ENCODE assay signal across 16 cellular contexts in the genomic region with DNA sequence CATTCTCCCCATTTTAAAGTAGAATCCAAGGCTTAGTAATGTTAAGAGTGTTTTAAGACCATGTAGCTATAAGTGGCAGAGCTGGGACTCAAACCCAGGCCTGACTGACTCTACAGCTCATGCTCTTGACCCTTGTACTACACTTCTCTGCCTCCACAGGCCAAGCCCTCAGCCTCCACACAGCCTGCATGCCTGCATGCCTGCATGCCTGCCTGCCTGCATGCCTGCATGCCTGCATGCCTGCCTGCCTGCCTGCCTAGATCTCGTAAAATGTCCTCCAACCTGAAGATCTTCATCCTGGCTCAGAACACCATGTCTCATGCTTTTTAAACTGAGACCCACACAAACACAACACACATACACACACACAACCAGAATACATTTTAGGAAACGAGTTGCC. TPM values are rescaled to one million over a fixed set of nuclear protein-coding genes. Genes with fewer than 3 reads are reported as not detected.
A peak's percentile ranks its signal among the peaks of the same experiment; 100 is the strongest.
DNase-seq lines count a peak whose midpoint lies in the region; ATAC-seq lines count a peak whose summit lies in the region.
"Had no signal": no experiment of that assay in that cellular context is flagged by ENCODE, and none has a peak within 500 bp of the region (broad histone marks: within the 10 kb centered on the region; RNA-seq: fewer than 3 reads in every experiment).

No MANE protein-coding gene starts in this region.

- H3K27me3 Mint-ChIP-seq in activated CD4-positive, alpha-beta T cell treated with anti-CD3 and anti-CD28 coated beads, Interleukin-2, amount 10 ng/mL, durations not matched to agents 24 days and 14 days, result no peaks in the 10 kb centered on the region
- no peaks in the 10 kb centered on the region for H3K27me3 Mint-ChIP-seq in T-cell
- no peaks in the 10 kb centered on the region for H3K27me3 Mint-ChIP-seq in immature natural killer cell (ENCODE audit: low read depth in 3 of 3)
- H3K27me3 Mint-ChIP-seq in stimulated activated naive B cell treated with anti-CD40 and anti-IgM and Interleukin-4, amounts not matched to agents 10 μg/mL and 1 μg/mL and 100 μg/mL, for 72 hours, result no peaks in the 10 kb centered on the region
- H3K27me3 Mint-ChIP-seq: progenitor cell of endocrine pancreas had no signal

- peak overlapping the region; percentile 91 for H3K27ac Mint-ChIP-seq in activated CD4-positive, alpha-beta T cell treated with anti-CD3 and anti-CD28 coated beads, Interleukin-2, amount 10 ng/mL, durations not matched to agents 24 days and 14 days
- H3K27ac Mint-ChIP-seq in T-cell (peak overlapping the region; percentile 98 to 99), immature natural killer cell (peak overlapping the region; percentile 73 to 97 (median 92))
- peak overlapping the region; percentile 95 for H3K27ac Mint-ChIP-seq in stimulated activated naive B cell treated with anti-CD40 and anti-IgM and Interleukin-4, amounts not matched to agents 10 μg/mL and 1 μg/mL and 100 μg/mL, for 72 hours
- H3K27ac Mint-ChIP-seq: progenitor cell of endocrine pancreas had no signal

- POLR2A ChIA-PET in T-cell (lab: Charles Lee), result no interaction called here

- no peaks in the 10 kb centered on the region for H3K9me3 Mint-ChIP-seq in activated CD4-positive, alpha-beta T cell treated with anti-CD3 and anti-CD28 coated beads, Interleukin-2, amount 10 ng/mL, durations not matched to agents 24 days and 14 days
- no peaks in the 10 kb centered on the region for H3K9me3 Mint-ChIP-seq in T-cell
- H3K9me3 Mint-ChIP-seq in immature natural killer cell, result no peaks in the 10 kb centered on the region
- H3K9me3 Mint-ChIP-seq in stimulated activated naive B cell treated with anti-CD40 and anti-IgM and Interleukin-4, amounts not matched to agents 10 μg/mL and 1 μg/mL and 100 μg/mL, for 72 hours, result peaks cover 1 to 2% of the 10 kb centered on the region in 2 donors

- H3K9me3 ChIP-seq in HAP-1, result no peaks in the 10 kb centered on the region
- H3K9me3 ChIP-seq: thoracic aorta had no signal

- ATAC-seq in T-cell (replicated peaks in 1 of 4) (no peak), HG03521 (IDR thresholded peaks at IDR 0.05; ENCODE audit: unreplicated experiment) (no peak)
- no peak for ATAC-seq in stimulated activated naive B cell treated with anti-CD40 and anti-IgM and Interleukin-4, amounts not matched to agents 10 μg/mL and 1 μg/mL and 100 μg/mL, for 72 hours (replicated peaks)

- no peaks in the 10 kb centered on the region for H3K27me3 ChIP-seq in HAP-1 (ENCODE audit: low read depth)

- no peaks in the 10 kb centered on the region for H3K4me1 ChIP-seq in HAP-1

- H3K36me3 ChIP-seq in HAP-1 (replicated peaks), result no peaks in the 10 kb centered on the region
- H3K36me3 ChIP-seq: thoracic aorta had no signal

- peaks cover 95% of the 10 kb centered on the region for H3K4me1 Mint-ChIP-seq in activated CD4-positive, alpha-beta T cell treated with anti-CD3 and anti-CD28 coated beads, Interleukin-2, amount 10 ng/mL, durations not matched to agents 24 days and 14 days
- peaks cover 99 to 100% (median 99%) of the 10 kb centered on the region in 3 donors for H3K4me1 Mint-ChIP-seq in T-cell
- H3K4me1 Mint-ChIP-seq in immature natural killer cell, result peaks cover 97 to 100% of the 10 kb centered on the region in 2 donors
- peaks cover 89 to 100% of the 10 kb centered on the region in 2 donors for H3K4me1 Mint-ChIP-seq in stimulated activated naive B cell treated with anti-CD40 and anti-IgM and Interleukin-4, amounts not matched to agents 10 μg/mL and 1 μg/mL and 100 μg/mL, for 72 hours

- H3K4me3 ChIP-seq in HAP-1, result no peak overlapping the region
- H3K4me3 ChIP-seq: thoracic aorta had no signal

- DNase-seq in activated CD4-positive, alpha-beta T cell treated with anti-CD3 and anti-CD28 coated beads, Interleukin-2, amount 10 ng/mL, durations not matched to agents 24 days and 14 days, result no peak
- DNase-seq in activated CD4-positive, alpha-beta T cell treated with anti-CD3 and anti-CD28 coated beads, Interleukin-2, amount 50 U/mL, for 1 hour, result no peak
- DNase-seq in T-cell, result no peak
- DNase-seq in immature natural killer cell, result no peak
- DNase-seq in stimulated activated naive B cell treated with anti-CD40 and anti-IgM and Interleukin-4, amounts not matched to agents 10 μg/mL and 1 μg/mL and 100 μg/mL, for 72 hours, result no peak
- DNase-seq in HAP-1 (ENCODE audit: low spot score in 2 of 2), result no peak
- DNase-seq in activated effector memory CD4-positive, alpha-beta T cell treated with Interleukin-2 at 50 U/mL for 16 hours, result no peak
- DNase-seq: DMS79 treated with DMSO at 0.1 percent for 48 hours, NCI-H1930, SW 1271 had no signal

- CTCF ChIA-PET in T-cell (lab: Charles Lee), result interaction anchor here (0.5 to 2.1 kb wide), 5 partner anchors 16 to 83 kb away, joined by 3 to 7 read pairs (median 3); a partner anchor contains a TSS

- intact Hi-C loops in activated CD4-positive, alpha-beta T cell treated with anti-CD3 and anti-CD28 coated beads, Interleukin-2, amount 10 ng/mL, durations not matched to agents 24 days and 14 days (cut with micrococcal nuclease), result no loop called here

- H3K36me3 Mint-ChIP-seq in activated CD4-positive, alpha-beta T cell treated with anti-CD3 and anti-CD28 coated beads, Interleukin-2, amount 10 ng/mL, durations not matched to agents 24 days and 14 days (ENCODE audit: low read depth), result peaks cover 22% of the 10 kb centered on the region
- H3K36me3 Mint-ChIP-seq in T-cell (peaks cover 18% of the 10 kb centered on the region), immature natural killer cell (peaks cover 0 to 4% (median 3%) of the 10 kb centered on the region in 3 donors)
- peaks cover 21 to 34% of the 10 kb centered on the region in 2 donors for H3K36me3 Mint-ChIP-seq in stimulated activated naive B cell treated with anti-CD40 and anti-IgM and Interleukin-4, amounts not matched to agents 10 μg/mL and 1 μg/mL and 100 μg/mL, for 72 hours

- in situ Hi-C loops in HAP-1 (cut with MboI; ENCODE audit: low sequenced_read_pairs), result no loop called here

- peak overlapping the region; percentile 25 for H3K4me3 Mint-ChIP-seq in activated CD4-positive, alpha-beta T cell treated with anti-CD3 and anti-CD28 coated beads, Interleukin-2, amount 10 ng/mL, durations not matched to agents 24 days and 14 days
- peak overlapping the region; percentile 49 to 73 (median 55) for H3K4me3 Mint-ChIP-seq in T-cell
- H3K4me3 Mint-ChIP-seq in immature natural killer cell, result peak overlapping the region; percentile 47 to 79 (median 74)
- peak overlapping the region; percentile 42 to 47 for H3K4me3 Mint-ChIP-seq in stimulated activated naive B cell treated with anti-CD40 and anti-IgM and Interleukin-4, amounts not matched to agents 10 μg/mL and 1 μg/mL and 100 μg/mL, for 72 hours

RNA-seq across cellular contexts. Expression of a gene that starts 18.6 kb away (rescaled TPM):
- total RNA-seq in activated CD4-positive, alpha-beta T cell treated with anti-CD3 and anti-CD28 coated beads, Interleukin-2, amount 10 ng/mL, durations not matched to agents 24 days and 14 days, result 18.9 and 19.3 TPM in 2 replicates
- 10 to 100 TPM; 56.2 to 84.3 (median 82.3) TPM for total RNA-seq in T-cell
- polyA plus RNA-seq in immature natural killer cell, result 10 to 100 TPM; 46.2 to 59.9 (median 49.2) TPM

RNA-seq across cellular contexts. Expression of a gene that starts 18.8 kb away (rescaled TPM):
- 4.7 and 7.3 TPM in 2 replicates for total RNA-seq in activated CD4-positive, alpha-beta T cell treated with anti-CD3 and anti-CD28 coated beads, Interleukin-2, amount 10 ng/mL, durations not matched to agents 24 days and 14 days
- total RNA-seq in T-cell, result 10 to 100 TPM; 12.8 to 21.9 (median 16.1) TPM
- 10 to 100 TPM in 2 of 3 donors, 1 to 10 TPM in 1; 9.3 to 16.9 (median 11.8) TPM for polyA plus RNA-seq in immature natural killer cell

RNA-seq across cellular contexts. Expression of a gene that starts 41.4 kb away (rescaled TPM):
- 61.0 and 62.8 TPM in 2 replicates for total RNA-seq in activated CD4-positive, alpha-beta T cell treated with anti-CD3 and anti-CD28 coated beads, Interleukin-2, amount 10 ng/mL, durations not matched to agents 24 days and 14 days
- 10 to 100 TPM in 2 of 5 donors, 1 to 10 TPM in 3; 5.9 to 16.5 (median 7.4) TPM for total RNA-seq in T-cell
- 10 to 100 TPM in 2 of 3 donors, 1 to 10 TPM in 1; 7.5 to 22.3 (median 16.6) TPM for polyA plus RNA-seq in immature natural killer cell
- total RNA-seq: bronchial epithelial cell, endothelial cell of umbilical vein, lung microvascular endothelial cell, progenitor cell of endocrine pancreas had no signal
- polyA plus RNA-seq: endothelial cell of umbilical vein had no signal

RNA-seq across cellular contexts. Expression of a gene that starts 48.6 kb away (rescaled TPM):
- total RNA-seq in activated CD4-positive, alpha-beta T cell treated with anti-CD3 and anti-CD28 coated beads, Interleukin-2, amount 10 ng/mL, durations not matched to agents 24 days and 14 days, result 314 and 319 TPM in 2 replicates
- 100 to 1,000 TPM; 272 to 323 (median 292) TPM for total RNA-seq in T-cell
- 100 to 1,000 TPM in 1 of 3 donors, 10 to 100 TPM in 2; 35.5 to 133 (median 69.6) TPM for polyA plus RNA-seq in immature natural killer cell

RNA-seq across cellular contexts. Expression of a gene that starts 48.7 kb away (rescaled TPM):
- total RNA-seq in activated CD4-positive, alpha-beta T cell treated with anti-CD3 and anti-CD28 coated beads, Interleukin-2, amount 10 ng/mL, durations not matched to agents 24 days and 14 days, result 2.9 and 3.2 TPM in 2 replicates
- total RNA-seq in T-cell, result 10 to 100 TPM in 1 of 5 donors, 1 to 10 TPM in 4; 4.6 to 10.9 (median 5.1) TPM
- polyA plus RNA-seq in immature natural killer cell, result 1 to 10 TPM; 1.4 to 3.5 (median 1.9) TPM
